In genomic region chr6:1983850-1984249, GRCh38 we compare ENCODE assay signal across 31 cellular contexts.
"Had no signal": no experiment of that assay in that cellular context is flagged by ENCODE, and none has a peak within 500 bp of the region (broad histone marks: within the 10 kb centered on the region; RNA-seq: fewer than 3 reads in every experiment).

No MANE protein-coding gene starts in this region.

- H3K9me3 ChIP-seq: body of pancreas had no signal

- H3K36me3 ChIP-seq: adrenal gland, brain microvascular endothelial cell, breast epithelium had no signal

- H3K27me3 ChIP-seq: adrenal gland, body of pancreas, brain microvascular endothelial cell, breast epithelium had no signal

- ATAC-seq: activated CD8-positive, alpha-beta T cell treated with anti-CD3 and anti-CD28 coated beads for 36 hours; activated naive CD4-positive, alpha-beta T cell treated with anti-CD3 and anti-CD28 coated beads, Interleukin-2, amount 50 U/mL, for 72 hours; activated T-cell treated with anti-CD3 and anti-CD28 coated beads, Interleukin-2, amount 50 U/mL, for 4 hours; activated T-cell treated with anti-CD3 and anti-CD28 coated beads, Interleukin-2, amount 50 U/mL, for 72 hours; activated T-helper 17 cell treated with anti-CD3 and anti-CD28 coated beads, Interleukin-2, amount 50 U/mL, for 72 hours; body of pancreas had no signal

- H3K27ac ChIP-seq: adrenal gland, body of pancreas, brain microvascular endothelial cell, breast epithelium, VCaP had no signal

- H3K4me1 ChIP-seq: adrenal gland, breast epithelium had no signal

- DNase-seq: activated B cell treated with CpG ODN at 0.5 μM for 24 hours; activated CD4-positive, alpha-beta memory T cell treated with anti-CD3 and anti-CD28 coated beads for 36 hours; activated CD4-positive, alpha-beta T cell treated with anti-CD3 and anti-CD28 coated beads for 4 hours; activated CD4-positive, alpha-beta T cell treated with anti-CD3 and anti-CD28 coated beads, Interleukin-2, amount 10 ng/mL, durations not matched to agents 24 days and 14 days; activated CD4-positive, alpha-beta T cell treated with anti-CD3 and anti-CD28 coated beads, Interleukin-2, amount 50 U/mL, for 1 hour; activated CD4-positive, alpha-beta T cell treated with anti-CD3 and anti-CD28 coated beads, Interleukin-2, amount 50 U/mL, for 4 hours; activated CD4-positive, CD25-positive, alpha-beta regulatory T cell treated with anti-CD3 and anti-CD28 coated beads, Interleukin-2, amount 50 U/mL, for 72 hours; activated CD8-positive, alpha-beta memory T cell treated with anti-CD3 and anti-CD28 coated beads, Interleukin-2, amount 50 U/mL, for 4 hours; activated CD8-positive, alpha-beta T cell treated with anti-CD3 and anti-CD28 coated beads for 36 hours; activated effector memory CD4-positive, alpha-beta T cell treated with anti-CD3 and anti-CD28 coated beads, Interleukin-2, amount 50 U/mL, for 16 hours; activated gamma-delta T cell treated with Interleukin-2 at 50 U/mL for 16 hours; activated naive CD4-positive, alpha-beta T cell; activated naive CD4-positive, alpha-beta T cell treated with anti-CD3 and anti-CD28 coated beads for 36 hours; activated naive CD4-positive, alpha-beta T cell treated with anti-CD3 and anti-CD28 coated beads, Interleukin-2, amount 50 U/mL, for 16 hours; activated naive CD8-positive, alpha-beta T cell treated with anti-CD3 and anti-CD28 coated beads for 36 hours; activated T-cell treated with anti-CD3 and anti-CD28 coated beads for 4 hours; activated T-cell treated with anti-CD3 and anti-CD28 coated beads, Interleukin-2, amount 50 U/mL, for 1 hour; activated T-cell treated with anti-CD3 and anti-CD28 coated beads, Interleukin-2, amount 50 U/mL, for 4 hours; activated T-cell treated with anti-CD3 and anti-CD28 coated beads, Interleukin-2, amount 50 U/mL, for 72 hours; adrenal gland; amniotic stem cell; aorta; body of pancreas; brain microvascular endothelial cell; central memory CD4-positive, alpha-beta T cell; T-helper 2 cell; T-helper 9 cell had no signal

- H3K4me3 ChIP-seq: adrenal gland, body of pancreas, breast epithelium had no signal
